Comparison of ENCODE assay signal across 1 cellular context in the genomic region with DNA sequence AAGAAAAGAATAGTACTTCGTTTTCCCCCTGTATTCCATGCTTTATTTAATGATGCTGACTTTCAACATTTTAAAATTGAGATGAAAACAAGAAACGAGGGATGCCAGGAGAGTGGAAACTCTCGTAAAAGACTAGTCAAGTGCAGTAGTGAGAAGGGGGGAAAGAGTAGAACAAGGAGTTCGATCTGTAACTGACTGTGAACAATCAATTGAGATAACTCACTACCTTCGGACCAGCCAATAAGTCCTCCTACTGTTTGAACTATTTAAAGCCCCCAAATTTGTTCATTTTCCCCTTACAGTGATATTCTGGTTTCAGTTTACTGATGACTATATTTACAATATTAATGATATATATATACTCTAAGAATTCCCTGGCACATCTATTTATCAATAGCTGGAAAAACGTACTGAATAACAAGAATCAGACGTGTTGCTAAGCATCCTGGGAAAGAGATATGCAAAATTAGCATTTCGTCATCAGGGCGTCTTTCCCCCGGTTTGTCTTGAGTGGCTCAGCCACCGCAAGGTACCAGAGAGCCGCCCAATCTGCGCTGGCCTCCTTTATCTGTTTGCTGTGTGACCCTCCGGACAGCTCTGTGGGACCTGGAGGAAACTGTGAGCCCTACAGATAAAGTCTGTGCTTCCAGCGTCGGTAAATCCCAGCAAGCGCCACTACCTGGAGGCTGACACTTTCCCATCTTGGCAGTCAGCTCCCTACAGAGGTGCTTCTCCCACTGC.
TF ChIP-seq lines count a peak whose summit lies in the region.

No MANE protein-coding gene starts in this region.

TF ChIP-seq in HEK293, 187 proteins besides CTCF, POLR2A, EP300 and RAD21 (continued from another document and continues in another):
- TF ChIP-seq, protein P1, sequence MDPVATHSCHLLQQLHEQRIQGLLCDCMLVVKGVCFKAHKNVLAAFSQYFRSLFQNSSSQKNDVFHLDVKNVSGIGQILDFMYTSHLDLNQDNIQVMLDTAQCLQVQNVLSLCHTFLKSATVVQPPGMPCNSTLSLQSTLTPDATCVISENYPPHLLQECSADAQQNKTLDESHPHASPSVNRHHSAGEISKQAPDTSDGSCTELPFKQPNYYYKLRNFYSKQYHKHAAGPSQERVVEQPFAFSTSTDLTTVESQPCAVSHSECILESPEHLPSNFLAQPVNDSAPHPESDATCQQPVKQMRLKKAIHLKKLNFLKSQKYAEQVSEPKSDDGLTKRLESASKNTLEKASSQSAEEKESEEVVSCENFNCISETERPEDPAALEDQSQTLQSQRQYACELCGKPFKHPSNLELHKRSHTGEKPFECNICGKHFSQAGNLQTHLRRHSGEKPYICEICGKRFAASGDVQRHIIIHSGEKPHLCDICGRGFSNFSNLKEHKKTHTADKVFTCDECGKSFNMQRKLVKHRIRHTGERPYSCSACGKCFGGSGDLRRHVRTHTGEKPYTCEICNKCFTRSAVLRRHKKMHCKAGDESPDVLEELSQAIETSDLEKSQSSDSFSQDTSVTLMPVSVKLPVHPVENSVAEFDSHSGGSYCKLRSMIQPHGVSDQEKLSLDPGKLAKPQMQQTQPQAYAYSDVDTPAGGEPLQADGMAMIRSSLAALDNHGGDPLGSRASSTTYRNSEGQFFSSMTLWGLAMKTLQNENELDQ (tag by site-specific recombination; IDR thresholded peaks at IDR 0.05; ENCODE audit: low read depth) = no peak
- no peak for TF ChIP-seq ZNF112 (tag by site-specific recombination; IDR thresholded peaks at IDR 0.05)
- no peak for TF ChIP-seq ZNF529 (tag by site-specific recombination; IDR thresholded peaks at IDR 0.05; ENCODE audit: insufficient replicate concordance)
- TF ChIP-seq ZNF654 (tag by site-specific recombination; IDR thresholded peaks at IDR 0.05; ENCODE audit: low read depth) = peak; percentile 13; the same call in 1 of the 2 replicates
- peak; percentile 24; the same call in 1 of the 2 replicates for TF ChIP-seq ZNF843 (tag by site-specific recombination; IDR thresholded peaks at IDR 0.05)
- no peak for TF ChIP-seq ZNF416 (tag by site-specific recombination; IDR thresholded peaks at IDR 0.05)
- no peak for TF ChIP-seq ZFP69B (tag by site-specific recombination; IDR thresholded peaks at IDR 0.05)
- no peak for TF ChIP-seq ZNF19 (tag by site-specific recombination; IDR thresholded peaks at IDR 0.05; ENCODE audit: low read depth)
- TF ChIP-seq ZNF660 (tag by site-specific recombination; IDR thresholded peaks at IDR 0.05) = peak; percentile 97
- TF ChIP-seq ZNF623 (tag by site-specific recombination; IDR thresholded peaks at IDR 0.05) = no peak
- TF ChIP-seq, protein P2, sequence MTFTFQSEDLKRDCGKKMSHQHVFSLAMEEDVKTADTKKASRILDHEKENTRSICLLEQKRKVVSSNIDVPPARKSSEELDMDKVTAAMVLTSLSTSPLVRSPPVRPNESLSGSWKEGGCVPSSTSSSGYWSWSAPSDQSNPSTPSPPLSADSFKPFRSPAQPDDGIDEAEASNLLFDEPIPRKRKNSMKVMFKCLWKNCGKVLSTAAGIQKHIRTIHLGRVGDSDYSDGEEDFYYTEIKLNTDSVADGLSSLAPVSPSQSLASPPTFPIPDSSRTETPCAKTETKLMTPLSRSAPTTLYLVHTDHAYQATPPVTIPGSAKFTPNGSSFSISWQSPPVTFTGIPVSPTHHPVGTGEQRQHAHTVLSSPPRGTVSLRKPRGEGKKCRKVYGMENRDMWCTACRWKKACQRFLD (tag by site-specific recombination; IDR thresholded peaks at IDR 0.05) = no peak
- TF ChIP-seq ZNF138 (tag by site-specific recombination; IDR thresholded peaks at IDR 0.05; ENCODE audit: borderline replicate concordance) = no peak
- TF ChIP-seq, protein P3, sequence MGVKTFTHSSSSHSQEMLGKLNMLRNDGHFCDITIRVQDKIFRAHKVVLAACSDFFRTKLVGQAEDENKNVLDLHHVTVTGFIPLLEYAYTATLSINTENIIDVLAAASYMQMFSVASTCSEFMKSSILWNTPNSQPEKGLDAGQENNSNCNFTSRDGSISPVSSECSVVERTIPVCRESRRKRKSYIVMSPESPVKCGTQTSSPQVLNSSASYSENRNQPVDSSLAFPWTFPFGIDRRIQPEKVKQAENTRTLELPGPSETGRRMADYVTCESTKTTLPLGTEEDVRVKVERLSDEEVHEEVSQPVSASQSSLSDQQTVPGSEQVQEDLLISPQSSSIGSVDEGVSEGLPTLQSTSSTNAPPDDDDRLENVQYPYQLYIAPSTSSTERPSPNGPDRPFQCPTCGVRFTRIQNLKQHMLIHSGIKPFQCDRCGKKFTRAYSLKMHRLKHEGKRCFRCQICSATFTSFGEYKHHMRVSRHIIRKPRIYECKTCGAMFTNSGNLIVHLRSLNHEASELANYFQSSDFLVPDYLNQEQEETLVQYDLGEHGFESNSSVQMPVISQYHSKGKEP (tag by site-specific recombination; IDR thresholded peaks at IDR 0.05) = peak; percentile 67
- no peak for TF ChIP-seq ZNF658 (tag by site-specific recombination; IDR thresholded peaks at IDR 0.05)
- TF ChIP-seq ZBTB17 (tag by site-specific recombination; IDR thresholded peaks at IDR 0.05) = peak; percentile 55; the same call in 1 of the 2 replicates
- no peak for TF ChIP-seq GFI1B (tag by site-specific recombination; IDR thresholded peaks at IDR 0.05)
- TF ChIP-seq GLI2 (tag by site-specific recombination; IDR thresholded peaks at IDR 0.05; ENCODE audit: borderline replicate concordance, low read depth) = no peak
- no peak for TF ChIP-seq ZSCAN16 (tag by site-specific recombination; IDR thresholded peaks at IDR 0.05)
- TF ChIP-seq KLF16 (tag by site-specific recombination; IDR thresholded peaks at IDR 0.05) = 0 out of 2 replicates have a peak, but pooled peaks have one; percentile 44
- TF ChIP-seq OVOL3 (tag by site-specific recombination; IDR thresholded peaks at IDR 0.05) = no peak
- TF ChIP-seq TCF7L2 (IDR thresholded peaks at IDR 0.05; ENCODE audit: borderline replicate concordance, low read depth, low read length) = no peak
- TF ChIP-seq PRDM6 (tag by site-specific recombination; IDR thresholded peaks at IDR 0.05) = no peak
- no peak for TF ChIP-seq ZNF510 (tag by site-specific recombination; IDR thresholded peaks at IDR 0.05; ENCODE audit: insufficient replicate concordance)
- TF ChIP-seq ZNF530 (tag by site-specific recombination; IDR thresholded peaks at IDR 0.05; ENCODE audit: low read depth) = no peak
- peak; percentile 77 for TF ChIP-seq ZBTB48 (tag by site-specific recombination; IDR thresholded peaks at IDR 0.05)
- TF ChIP-seq ZNF341 (tag by site-specific recombination; IDR thresholded peaks at IDR 0.05; ENCODE audit: low read depth) = no peak
- TF ChIP-seq SP2 (tag by site-specific recombination; IDR thresholded peaks at IDR 0.05) = peak; percentile 56
- 0 out of 2 replicates have a peak, but pooled peaks have one; percentile 63 for TF ChIP-seq ZNF221 (tag by site-specific recombination; IDR thresholded peaks at IDR 0.05; ENCODE audit: borderline replicate concordance)
- peak; percentile 7 for TF ChIP-seq PATZ1 (tag by site-specific recombination; IDR thresholded peaks at IDR 0.05)
- TF ChIP-seq ZNF670 (tag by site-specific recombination; IDR thresholded peaks at IDR 0.05; ENCODE audit: low read depth) = no peak
- TF ChIP-seq ZNF146 (tag by site-specific recombination; IDR thresholded peaks at IDR 0.05) = no peak
- no peak for TF ChIP-seq ZSCAN18 (tag by site-specific recombination; IDR thresholded peaks at IDR 0.05)
- TF ChIP-seq ZNF544 (tag by site-specific recombination; IDR thresholded peaks at IDR 0.05) = no peak
- TF ChIP-seq ZNF76 (tag by site-specific recombination; IDR thresholded peaks at IDR 0.05; ENCODE audit: borderline replicate concordance, low read depth) = peak; percentile 96
- TF ChIP-seq AEBP2 (tag by site-specific recombination; IDR thresholded peaks at IDR 0.05; ENCODE audit: borderline replicate concordance) = no peak
- no peak for TF ChIP-seq ZNF10 (tag by site-specific recombination; IDR thresholded peaks at IDR 0.05)
- TF ChIP-seq YY1 (tag by site-specific recombination; IDR thresholded peaks at IDR 0.05) = peak; percentile 57; the same call in 1 of the 2 replicates
- no peak for TF ChIP-seq PBX3 (CRISPR knock-in tag; IDR thresholded peaks at IDR 0.05)
- TF ChIP-seq, protein P4, sequence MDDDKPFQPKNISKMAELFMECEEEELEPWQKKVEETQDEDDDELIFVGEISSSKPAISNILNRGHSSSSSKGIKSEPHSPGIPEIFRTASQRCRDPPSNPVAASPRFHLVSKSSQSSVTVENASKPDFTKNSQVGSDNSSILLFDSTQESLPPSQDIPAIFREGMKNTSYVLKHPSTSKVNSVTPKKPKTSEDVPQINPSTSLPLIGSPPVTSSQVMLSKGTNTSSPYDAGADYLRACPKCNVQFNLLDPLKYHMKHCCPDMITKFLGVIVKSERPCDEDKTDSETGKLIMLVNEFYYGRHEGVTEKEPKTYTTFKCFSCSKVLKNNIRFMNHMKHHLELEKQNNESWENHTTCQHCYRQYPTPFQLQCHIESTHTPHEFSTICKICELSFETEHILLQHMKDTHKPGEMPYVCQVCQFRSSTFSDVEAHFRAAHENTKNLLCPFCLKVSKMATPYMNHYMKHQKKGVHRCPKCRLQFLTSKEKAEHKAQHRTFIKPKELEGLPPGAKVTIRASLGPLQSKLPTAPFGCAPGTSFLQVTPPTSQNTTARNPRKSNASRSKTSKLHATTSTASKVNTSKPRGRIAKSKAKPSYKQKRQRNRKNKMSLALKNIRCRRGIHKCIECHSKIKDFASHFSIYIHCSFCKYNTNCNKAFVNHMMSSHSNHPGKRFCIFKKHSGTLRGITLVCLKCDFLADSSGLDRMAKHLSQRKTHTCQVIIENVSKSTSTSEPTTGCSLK (tag by site-specific recombination; IDR thresholded peaks at IDR 0.05) = no peak
- peak; percentile 73 for TF ChIP-seq SETDB1 (IDR thresholded peaks at IDR 0.05; ENCODE audit: insufficient read length, low read length)
- TF ChIP-seq ZNF624 (tag by site-specific recombination; IDR thresholded peaks at IDR 0.05) = no peak
- TF ChIP-seq ZNF350 (tag by site-specific recombination; IDR thresholded peaks at IDR 0.05) = no peak
